ENCODE assay signal across 34 cellular contexts in genomic region chr5:6396836-6397535, GRCh38. TPM values are rescaled to one million over a fixed set of nuclear protein-coding genes. Genes with fewer than 3 reads are reported as not detected.
"Had no signal": no experiment of that assay in that cellular context is flagged by ENCODE, and none has a peak within 500 bp of the region (broad histone marks: within the 10 kb centered on the region; RNA-seq: fewer than 3 reads in every experiment).

No MANE protein-coding gene starts in this region.

- H3K4me1 Mint-ChIP-seq: activated CD8-positive, alpha-beta memory T cell treated with anti-CD3 and anti-CD28 coated beads, Interleukin-2, amount 10 ng/mL, durations not matched to agents 7 days and 5 days; brain had no signal

- H3K9me3 Mint-ChIP-seq: activated B cell treated with CpG ODN at 0.5 μM for 24 hours; activated CD4-positive, alpha-beta memory T cell treated with anti-CD3 and anti-CD28 coated beads for 36 hours; activated naive CD4-positive, alpha-beta T cell treated with anti-CD3 and anti-CD28 coated beads, Interleukin-2, amount 50 U/mL, for 24 hours had no signal

- H3K27ac ChIP-seq: RWPE1, VCaP had no signal

- H3K4me3 Mint-ChIP-seq: activated B cell treated with CpG ODN at 0.5 μM for 24 hours; activated CD4-positive, alpha-beta memory T cell treated with anti-CD3 and anti-CD28 coated beads for 36 hours; activated CD8-positive, alpha-beta memory T cell treated with anti-CD3 and anti-CD28 coated beads, Interleukin-2, amount 10 ng/mL, durations not matched to agents 7 days and 5 days; activated naive CD4-positive, alpha-beta T cell treated with anti-CD3 and anti-CD28 coated beads, Interleukin-2, amount 50 U/mL, for 24 hours; brain had no signal

- H3K27ac Mint-ChIP-seq: activated B cell treated with CpG ODN at 0.5 μM for 24 hours; activated CD4-positive, alpha-beta memory T cell treated with anti-CD3 and anti-CD28 coated beads for 36 hours; activated CD8-positive, alpha-beta memory T cell treated with anti-CD3 and anti-CD28 coated beads, Interleukin-2, amount 10 ng/mL, durations not matched to agents 7 days and 5 days; activated naive CD4-positive, alpha-beta T cell treated with anti-CD3 and anti-CD28 coated beads, Interleukin-2, amount 50 U/mL, for 24 hours had no signal

- DNase-seq: activated B cell treated with CpG ODN at 0.5 μM for 24 hours; activated CD4-positive, alpha-beta memory T cell treated with anti-CD3 and anti-CD28 coated beads for 36 hours; activated CD4-positive, alpha-beta T cell treated with anti-CD3 and anti-CD28 coated beads for 4 hours; activated CD4-positive, alpha-beta T cell treated with anti-CD3 and anti-CD28 coated beads, Interleukin-2, amount 50 U/mL, for 1 hour; activated CD4-positive, CD25-positive, alpha-beta regulatory T cell treated with anti-CD3 and anti-CD28 coated beads, Interleukin-2, amount 50 U/mL, for 72 hours; activated CD8-positive, alpha-beta memory T cell treated with anti-CD3 and anti-CD28 coated beads for 24 hours; activated CD8-positive, alpha-beta memory T cell treated with anti-CD3 and anti-CD28 coated beads, Interleukin-2, amount 10 ng/mL, durations not matched to agents 7 days and 5 days; activated CD8-positive, alpha-beta memory T cell treated with anti-CD3 and anti-CD28 coated beads, Interleukin-2, amount 50 U/mL, for 48 hours; activated gamma-delta T cell; activated naive CD4-positive, alpha-beta T cell treated with Interleukin-2 at 50 U/mL for 16 hours; activated T-cell treated with anti-CD3 and anti-CD28 coated beads, Interleukin-2, amount 50 U/mL, for 48 hours; anterior cingulate cortex; NCI-H1092 treated with DMSO at 0.1 percent for 48 hours; NCI-H1417; NCI-H146; NCI-H187; NCI-H2029 treated with DMSO at 0.1 percent for 48 hours; NCI-H2107; NCI-H2171; NCI-H510A; NCI-H526; NCI-H748 treated with DMSO at 0.1 percent for 48 hours; NK-92 treated with Interleukin-12 subunit alpha and Interleukin-12 subunit beta, amount 100 ng/mL, for 24 hours; PC-3; SW 1271; T-helper 1 cell; T-helper 2 cell; T-helper 9 cell had no signal

- ATAC-seq: activated CD8-positive, alpha-beta memory T cell treated with anti-CD3 and anti-CD28 coated beads, Interleukin-2, amount 10 ng/mL, durations not matched to agents 7 days and 5 days; PC-3; Right ventricle myocardium inferior had no signal

- H3K36me3 Mint-ChIP-seq: activated CD4-positive, alpha-beta memory T cell treated with anti-CD3 and anti-CD28 coated beads for 36 hours; activated CD8-positive, alpha-beta memory T cell treated with anti-CD3 and anti-CD28 coated beads, Interleukin-2, amount 10 ng/mL, durations not matched to agents 7 days and 5 days; brain had no signal

RNA-seq across cellular contexts. Expression of gene UBE2QL1, which starts 51.7 kb away (rescaled TPM):
- total RNA-seq: activated CD4-positive, alpha-beta memory T cell treated with anti-CD3 and anti-CD28 coated beads for 36 hours; bronchial epithelial cell had no signal
